8 cellular contexts compared by ENCODE assay signal in genomic region chr1:43171312-43171875, GRCh38.
A peak's percentile ranks its signal among the peaks of the same experiment; 100 is the strongest.
DNase-seq lines count a peak whose midpoint lies in the region; ATAC-seq and TF ChIP-seq lines count a peak whose summit lies in the region.

No MANE protein-coding gene starts in this region.

- peaks cover 13% of the 10 kb centered on the region; the same call in 1 of the 2 replicates for H3K79me2 ChIP-seq in Loucy (ENCODE audit: insufficient read depth, low read length)

- peaks cover 6% of the 10 kb centered on the region for H3K27me3 ChIP-seq in Loucy (ENCODE audit: insufficient read depth, low read length, poor library complexity, severe bottlenecking)
- peaks cover 4 to 6% of the 10 kb centered on the region in 2 donors for H3K27me3 ChIP-seq in duodenal mucosa (ENCODE audit: control insufficient read depth in 1 of 2, insufficient read depth in 2 of 2, low read length in 2 of 2)

- H3K27me3 Mint-ChIP-seq in nephron (ENCODE audit: low read depth) = peaks cover 5% of the 10 kb centered on the region

- H3K27ac Mint-ChIP-seq in nephron = peak overlapping the region in 1 of 3 experiments; percentile 80

- H3K9me3 ChIP-seq in Loucy (ENCODE audit: insufficient read depth, low read depth, low read length) (no peaks in the 10 kb centered on the region), duodenal mucosa (ENCODE audit: control insufficient read depth in 1 of 2, low read length in 2 of 2) (no peaks in the 10 kb centered on the region)

- peaks cover 15% of the 10 kb centered on the region for H3K4me1 Mint-ChIP-seq in nephron

- H3K9ac ChIP-seq in Loucy (ENCODE audit: low read depth, low read length, poor library complexity, severe bottlenecking) (peak overlapping the region; percentile 81), duodenal mucosa (ENCODE audit: low read depth in 1 of 2, low read length in 2 of 2) (peak overlapping the region; percentile 76 to 92)

- peaks cover 12% of the 10 kb centered on the region for H3K4me1 ChIP-seq in Loucy (ENCODE audit: insufficient read depth, low read length, poor library complexity, severe bottlenecking)
- peaks cover 10 to 11% of the 10 kb centered on the region in 2 donors for H3K4me1 ChIP-seq in duodenal mucosa (ENCODE audit: control insufficient read depth in 1 of 2, insufficient read depth in 2 of 2, low read length in 2 of 2)

- no peaks in the 10 kb centered on the region for H3K9me3 Mint-ChIP-seq in nephron

- H3F3A ChIP-seq in Loucy (ENCODE audit: low read depth) = no peaks in the 10 kb centered on the region

- no peaks in the 10 kb centered on the region for H3K9me2 ChIP-seq in Loucy (replicated peaks; ENCODE audit: low read depth, low read length)

- TF ChIP-seq CTCF in GM12865 (IDR thresholded peaks at IDR 0.05; ENCODE audit: insufficient read depth, low read depth, low read length, missing control alignments) (no peak), Loucy (conservative IDR thresholded peaks at IDR 0.05; ENCODE audit: low read length) (no peak), nephron (IDR thresholded peaks at IDR 0.05; ENCODE audit: unreplicated experiment in 3 of 3) (no peak)

- H3K27ac ChIP-seq in duodenal mucosa (ENCODE audit: low read depth, low read length) = no peak overlapping the region

- ATAC-seq in GM18909 (IDR thresholded peaks at IDR 0.05; ENCODE audit: poor library complexity, unreplicated experiment) = no peak

- DNase-seq in GM12865 (ENCODE audit: low read depth) = no peak
- DNase-seq in NCI-H1092 treated with DMSO at 0.1 percent for 48 hours (lab: John Stamatoyannopoulos, UW) = no peak
- no peak for DNase-seq in stimulated activated CD4-positive, alpha-beta T cell treated with anti-CD3 and anti-CD28 coated beads, Interleukin-4, amount 100 ng/mL, for 24 hours
- no peak for DNase-seq in stimulated activated CD4-positive, alpha-beta T cell treated with anti-CD3 and anti-CD28 coated beads, Interleukin-4, amount 100 ng/mL, for 1 hour

- H4K20me1 ChIP-seq in Loucy (ENCODE audit: insufficient read depth, low read length, poor library complexity, severe bottlenecking) = peaks cover 7% of the 10 kb centered on the region

- peak overlapping the region; percentile 98 to 99 (median 99) for H3K4me3 Mint-ChIP-seq in nephron

- H3K4me3 ChIP-seq in GM12865 (ENCODE audit: low read depth, low read length) (peak overlapping the region; percentile 75), Loucy (ENCODE audit: low read length, poor library complexity, severe bottlenecking) (peak overlapping the region; percentile 99), duodenal mucosa (ENCODE audit: low read depth in 1 of 2, low read length in 2 of 2) (peak overlapping the region; percentile 97 to 100)

- H3K4me2 ChIP-seq in Loucy (ENCODE audit: low read depth, low read length, poor library complexity, severe bottlenecking) = peak overlapping the region; percentile 99

- H3K36me3 ChIP-seq in Loucy (ENCODE audit: insufficient read depth, low read length) = peaks cover 16% of the 10 kb centered on the region; the same call in 1 of the 2 replicates
- H3K36me3 ChIP-seq in duodenal mucosa (ENCODE audit: control insufficient read depth in 1 of 2, insufficient read depth in 2 of 2, low read length in 2 of 2) = peaks cover 22 to 43% of the 10 kb centered on the region in 2 donors

- peaks cover 44% of the 10 kb centered on the region for H3K36me3 Mint-ChIP-seq in nephron (ENCODE audit: low read depth)

- peak overlapping the region; percentile 92 for H2AFZ ChIP-seq in Loucy (ENCODE audit: low read length)
